ENCODE assay signal across 34 cellular contexts in the genomic region with DNA sequence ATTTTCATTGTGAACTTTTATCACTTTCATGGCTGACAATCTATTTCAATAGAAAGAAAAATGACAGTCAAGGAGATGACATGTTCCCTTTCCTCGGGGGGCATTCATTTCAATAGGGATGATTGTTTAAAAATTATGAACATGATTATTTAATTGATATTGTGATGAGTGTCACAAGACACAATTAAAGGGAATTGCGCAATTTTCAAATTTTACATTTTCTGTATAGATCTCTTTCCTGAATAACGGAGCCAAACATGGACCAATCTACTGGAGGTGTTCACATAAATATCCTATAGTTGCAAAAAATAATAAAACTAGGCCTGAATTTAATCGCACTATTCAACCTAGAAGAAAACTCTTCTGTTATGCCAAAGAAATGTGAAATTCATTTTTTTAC.
"Had no signal": no experiment of that assay in that cellular context is flagged by ENCODE, and none has a peak within 500 bp of the region (broad histone marks: within the 10 kb centered on the region; RNA-seq: fewer than 3 reads in every experiment).

No MANE protein-coding gene starts in this region.

- H3K4me3 ChIP-seq: adrenal gland, body of pancreas, breast epithelium had no signal

- H3K36me3 ChIP-seq: adrenal gland, brain microvascular endothelial cell, breast epithelium had no signal

- H3K4me1 ChIP-seq: adrenal gland, body of pancreas, breast epithelium had no signal

- H3K4me1 Mint-ChIP-seq: activated B cell treated with CpG ODN at 0.5 μM for 24 hours; activated CD4-positive, alpha-beta T cell treated with anti-CD3 and anti-CD28 coated beads, Interleukin-2, amount 10 ng/mL, durations not matched to agents 24 days and 14 days; activated naive CD8-positive, alpha-beta T cell treated with anti-CD3 and anti-CD28 coated beads for 36 hours; activated T-helper 17 cell treated with anti-CD3 and anti-CD28 coated beads, Interleukin-2, amount 50 U/mL, for 72 hours; T-helper 17 cell had no signal

- H3K9me3 Mint-ChIP-seq: activated B cell treated with CpG ODN at 0.5 μM for 24 hours; activated T-helper 1 cell treated with anti-CD3 and anti-CD28 coated beads, Interleukin-12 subunit alpha, Interleukin-12 subunit beta, Interleukin-2, Interleukin-4 antibody, amounts not matched to agents 30 ng/mL and 10 ng/mL and 1 ng/mL, durations not matched to agents 14 hours and 24 hours and 36 hours had no signal

- H3K36me3 Mint-ChIP-seq: activated CD4-positive, alpha-beta memory T cell treated with anti-CD3 and anti-CD28 coated beads for 36 hours; activated naive CD4-positive, alpha-beta T cell treated with anti-CD3 and anti-CD28 coated beads, Interleukin-2, amount 50 U/mL, for 72 hours; activated naive CD8-positive, alpha-beta T cell treated with anti-CD3 and anti-CD28 coated beads for 36 hours had no signal

- H3K27me3 ChIP-seq: adrenal gland, body of pancreas, brain microvascular endothelial cell, breast epithelium had no signal

- DNase-seq: activated B cell treated with CpG ODN at 0.5 μM for 24 hours; activated CD4-positive, alpha-beta memory T cell treated with anti-CD3 and anti-CD28 coated beads for 36 hours; activated CD4-positive, alpha-beta T cell treated with anti-CD3 and anti-CD28 coated beads for 4 hours; activated CD4-positive, alpha-beta T cell treated with anti-CD3 and anti-CD28 coated beads, Interleukin-2, amount 10 ng/mL, durations not matched to agents 24 days and 14 days; activated CD4-positive, alpha-beta T cell treated with anti-CD3 and anti-CD28 coated beads, Interleukin-2, amount 50 U/mL, for 1 hour; activated CD4-positive, alpha-beta T cell treated with anti-CD3 and anti-CD28 coated beads, Interleukin-2, amount 50 U/mL, for 4 hours; activated CD4-positive, CD25-positive, alpha-beta regulatory T cell treated with anti-CD3 and anti-CD28 coated beads, Interleukin-2, amount 50 U/mL, for 72 hours; activated CD8-positive, alpha-beta memory T cell treated with anti-CD3 and anti-CD28 coated beads, Interleukin-2, amount 50 U/mL, for 4 hours; activated CD8-positive, alpha-beta T cell treated with anti-CD3 and anti-CD28 coated beads for 36 hours; activated effector memory CD4-positive, alpha-beta T cell treated with anti-CD3 and anti-CD28 coated beads, Interleukin-2, amount 50 U/mL, for 16 hours; activated gamma-delta T cell treated with Interleukin-2 at 50 U/mL for 16 hours; activated naive CD4-positive, alpha-beta T cell; activated naive CD4-positive, alpha-beta T cell treated with anti-CD3 and anti-CD28 coated beads for 36 hours; activated naive CD4-positive, alpha-beta T cell treated with anti-CD3 and anti-CD28 coated beads, Interleukin-2, amount 50 U/mL, for 16 hours; activated naive CD8-positive, alpha-beta T cell treated with anti-CD3 and anti-CD28 coated beads for 36 hours; activated T-cell treated with anti-CD3 and anti-CD28 coated beads for 4 hours; activated T-cell treated with anti-CD3 and anti-CD28 coated beads, Interleukin-2, amount 50 U/mL, for 1 hour; activated T-cell treated with anti-CD3 and anti-CD28 coated beads, Interleukin-2, amount 50 U/mL, for 4 hours; activated T-cell treated with anti-CD3 and anti-CD28 coated beads, Interleukin-2, amount 50 U/mL, for 72 hours; adrenal gland; amniotic stem cell; aorta; body of pancreas; brain microvascular endothelial cell; central memory CD4-positive, alpha-beta T cell; T-helper 17 cell; T-helper 9 cell had no signal

- FAIRE-seq: astrocyte, TTC549 had no signal

- H3K9me3 ChIP-seq: adrenal gland, body of pancreas, breast epithelium had no signal

- H3K27me3 Mint-ChIP-seq: activated B cell treated with CpG ODN at 0.5 μM for 24 hours; activated CD4-positive, alpha-beta memory T cell treated with anti-CD3 and anti-CD28 coated beads for 36 hours; activated CD4-positive, alpha-beta T cell treated with anti-CD3 and anti-CD28 coated beads, Interleukin-2, amount 10 ng/mL, durations not matched to agents 24 days and 14 days; activated CD8-positive, alpha-beta T cell treated with anti-CD3 and anti-CD28 coated beads for 36 hours; activated naive CD8-positive, alpha-beta T cell treated with anti-CD3 and anti-CD28 coated beads for 36 hours; activated T-helper 17 cell treated with anti-CD3 and anti-CD28 coated beads, Interleukin-2, amount 50 U/mL, for 72 hours; T-helper 17 cell had no signal

- ATAC-seq: activated CD8-positive, alpha-beta T cell treated with anti-CD3 and anti-CD28 coated beads for 36 hours; activated naive CD4-positive, alpha-beta T cell treated with anti-CD3 and anti-CD28 coated beads, Interleukin-2, amount 50 U/mL, for 72 hours; activated T-cell treated with anti-CD3 and anti-CD28 coated beads, Interleukin-2, amount 50 U/mL, for 4 hours; activated T-cell treated with anti-CD3 and anti-CD28 coated beads, Interleukin-2, amount 50 U/mL, for 72 hours; activated T-helper 17 cell treated with anti-CD3 and anti-CD28 coated beads, Interleukin-2, amount 50 U/mL, for 72 hours; body of pancreas; T-helper 17 cell had no signal

- H3K27ac ChIP-seq: adrenal gland, body of pancreas, brain microvascular endothelial cell, breast epithelium, VCaP had no signal

- H3K4me3 Mint-ChIP-seq: activated B cell treated with CpG ODN at 0.5 μM for 24 hours; activated CD4-positive, alpha-beta memory T cell treated with anti-CD3 and anti-CD28 coated beads for 36 hours; activated CD4-positive, alpha-beta T cell treated with anti-CD3 and anti-CD28 coated beads, Interleukin-2, amount 10 ng/mL, durations not matched to agents 24 days and 14 days; activated CD8-positive, alpha-beta T cell treated with anti-CD3 and anti-CD28 coated beads for 36 hours; activated naive CD4-positive, alpha-beta T cell treated with anti-CD3 and anti-CD28 coated beads for 36 hours; activated naive CD8-positive, alpha-beta T cell treated with anti-CD3 and anti-CD28 coated beads for 36 hours; activated T-cell treated with anti-CD3 and anti-CD28 coated beads, Interleukin-2, amount 50 U/mL, for 4 hours; activated T-cell treated with anti-CD3 and anti-CD28 coated beads, Interleukin-2, amount 50 U/mL, for 72 hours; activated T-helper 1 cell treated with anti-CD3 and anti-CD28 coated beads, Interleukin-12 subunit alpha, Interleukin-12 subunit beta, Interleukin-2, Interleukin-4 antibody, amounts not matched to agents 30 ng/mL and 10 ng/mL and 1 ng/mL, durations not matched to agents 14 hours and 24 hours and 36 hours; activated T-helper 17 cell treated with anti-CD3 and anti-CD28 coated beads, Interleukin-2, amount 50 U/mL, for 72 hours; T-helper 17 cell had no signal

- H3K27ac Mint-ChIP-seq: activated B cell treated with CpG ODN at 0.5 μM for 24 hours; activated CD4-positive, alpha-beta memory T cell treated with anti-CD3 and anti-CD28 coated beads for 36 hours; activated CD4-positive, alpha-beta T cell treated with anti-CD3 and anti-CD28 coated beads, Interleukin-2, amount 10 ng/mL, durations not matched to agents 24 days and 14 days; activated CD8-positive, alpha-beta T cell treated with anti-CD3 and anti-CD28 coated beads for 36 hours; activated naive CD4-positive, alpha-beta T cell treated with anti-CD3 and anti-CD28 coated beads for 36 hours; activated naive CD4-positive, alpha-beta T cell treated with anti-CD3 and anti-CD28 coated beads, Interleukin-2, amount 50 U/mL, for 72 hours; activated naive CD8-positive, alpha-beta T cell treated with anti-CD3 and anti-CD28 coated beads for 36 hours; activated T-cell treated with anti-CD3 and anti-CD28 coated beads, Interleukin-2, amount 50 U/mL, for 72 hours; activated T-helper 1 cell treated with anti-CD3 and anti-CD28 coated beads, Interleukin-12 subunit alpha, Interleukin-12 subunit beta, Interleukin-2, Interleukin-4 antibody, amounts not matched to agents 30 ng/mL and 10 ng/mL and 1 ng/mL, durations not matched to agents 14 hours and 24 hours and 36 hours; activated T-helper 17 cell treated with anti-CD3 and anti-CD28 coated beads, Interleukin-2, amount 50 U/mL, for 72 hours; T-helper 17 cell had no signal
